In genomic region chr1:44236873-44237272, GRCh38 we compare ENCODE assay signal across 18 cellular contexts. TPM values are rescaled to one million over a fixed set of nuclear protein-coding genes. Genes with fewer than 3 reads are reported as not detected.
DNase-seq lines count a peak whose midpoint lies in the region; ATAC-seq and TF ChIP-seq lines count a peak whose summit lies in the region.
"Had no signal": no experiment of that assay in that cellular context is flagged by ENCODE, and none has a peak within 500 bp of the region (broad histone marks: within the 10 kb centered on the region; RNA-seq: fewer than 3 reads in every experiment).

No MANE protein-coding gene starts in this region.

- intact Hi-C loops in lower lobe of right lung (cut with DNase I) (no loop called here), posterior vena cava (cut with DNase I) (loop anchor here in 1 of 2 donors (10.0 kb wide), 1 partner anchor 78 kb away; no protein-coding TSS in a partner anchor), upper lobe of right lung (cut with DNase I) (no loop called here)

- POLR2A ChIA-PET in HEK293 (lab: Yijun Ruan, JAX), result no interaction called here

- H3K27ac ChIP-seq in HEK293 (ENCODE audit: extremely low read depth, low read depth, low read length) (no peak overlapping the region), lower lobe of right lung (no peak overlapping the region), upper lobe of right lung (no peak overlapping the region)
- H3K27ac ChIP-seq: BLaER1, GM23248 had no signal

- H3K27me3 ChIP-seq in lower lobe of right lung (ENCODE audit: low read depth), result no peaks in the 10 kb centered on the region
- H3K27me3 ChIP-seq in upper lobe of right lung, result no peaks in the 10 kb centered on the region
- H3K27me3 ChIP-seq: BLaER1 had no signal

- H3K9me3 ChIP-seq in HEK293 (ENCODE audit: control insufficient read depth, insufficient read depth, low read depth, low read length) (no peaks in the 10 kb centered on the region), lower lobe of right lung (no peaks in the 10 kb centered on the region), upper lobe of right lung (no peaks in the 10 kb centered on the region)
- H3K9me3 ChIP-seq: BLaER1, HAP-1 had no signal

- H3K36me3 ChIP-seq in HEK293 (ENCODE audit: control insufficient read depth in 2 of 2, insufficient read depth in 1 of 2, low read length in 2 of 2) (peaks cover 0 to 32% of the 10 kb centered on the region in 2 experiments; a peak in 2 of 3 replicates), lower lobe of right lung (no peaks in the 10 kb centered on the region), upper lobe of right lung (peaks cover 12% of the 10 kb centered on the region)

- TF ChIP-seq CTCF in HEK293 (tag by site-specific recombination; IDR thresholded peaks at IDR 0.05) (no peak), lower lobe of right lung (IDR thresholded peaks at IDR 0.05) (no peak), upper lobe of right lung (IDR thresholded peaks at IDR 0.05) (no peak)

- DNase-seq in lower lobe of right lung, result peak; percentile 17
- peak; percentile 50 for DNase-seq in posterior vena cava (ENCODE audit: low spot score)
- peak; percentile 51 for DNase-seq in upper lobe of right lung
- DNase-seq in occipital lobe (lab: John Stamatoyannopoulos, UW), result no peak
- DNase-seq in inferior parietal cortex (ENCODE audit: extremely low spot score), result no peak
- DNase-seq: 8988T; Calu3; CD8-positive, alpha-beta T cell; DMS 273 treated with DMSO at 0.1 percent for 48 hours; DND-41; EL; GM23248; IMR-90 had no signal

- peaks cover 19% of the 10 kb centered on the region for H3K4me1 ChIP-seq in HEK293 (ENCODE audit: control insufficient read depth, insufficient read depth, low read length)
- H3K4me1 ChIP-seq in lower lobe of right lung, result peaks cover 8% of the 10 kb centered on the region
- peaks cover 3% of the 10 kb centered on the region for H3K4me1 ChIP-seq in upper lobe of right lung

- H3K4me3 ChIP-seq in HEK293 (ENCODE audit: low read depth, low read length), result no peak overlapping the region
- no peak overlapping the region for H3K4me3 ChIP-seq in lower lobe of right lung
- H3K4me3 ChIP-seq in upper lobe of right lung, result no peak overlapping the region
- H3K4me3 ChIP-seq: BLaER1, GM12878, GM23248, HAP-1 had no signal

- CTCF ChIA-PET in HEK293 (lab: Yijun Ruan, JAX), result interaction anchor here (1.9 kb wide), 1 partner anchor 19 kb away, joined by 8 read pairs; no protein-coding TSS in a partner anchor

- ATAC-seq in lower lobe of right lung (no peak), upper lobe of right lung (no peak), GM21447 (IDR thresholded peaks at IDR 0.05; ENCODE audit: unreplicated experiment) (no peak)
- ATAC-seq: CD8-positive, alpha-beta T cell; GM12878 had no signal

TF ChIP-seq in HEK293, 187 proteins besides CTCF, POLR2A, EP300 and RAD21:
- TF ChIP-seq SCRT2 (tag by site-specific recombination; IDR thresholded peaks at IDR 0.05) (0 out of 2 replicates have a peak, but pooled peaks have one; percentile 39), AEBP2 (tag by site-specific recombination; IDR thresholded peaks at IDR 0.05; ENCODE audit: borderline replicate concordance) (no peak), ZBTB10 (tag by site-specific recombination; IDR thresholded peaks at IDR 0.05) (no peak), HOXC10 (CRISPR knock-in tag; IDR thresholded peaks at IDR 0.05) (no peak)

RNA-seq across cellular contexts. Expression of gene DMAP1, which starts 23.6 kb away (rescaled TPM):
- 32.2 TPM for total RNA-seq in lower lobe of right lung
- total RNA-seq in posterior vena cava, result 10 to 100 TPM; 18.5 to 23.6 TPM
- total RNA-seq in upper lobe of right lung, result 34.0 TPM
- total RNA-seq in occipital lobe, result 31.5 TPM

Comparison
In these comparisons a context has a peak if more than half of its experiments do, and no peak if none do; other contexts are left out.
1. DNase-seq: peak in lower lobe of right lung (single experiment), posterior vena cava (single experiment) and upper lobe of right lung (single experiment); none in occipital lobe (single experiment) and inferior parietal cortex (single experiment).